In genomic region chr5:134240421-134240962, GRCh38 we compare ENCODE assay signal across 10 cellular contexts. TPM values are rescaled to one million over a fixed set of nuclear protein-coding genes. Genes with fewer than 3 reads are reported as not detected.
A peak's percentile ranks its signal among the peaks of the same experiment; 100 is the strongest.
DNase-seq lines count a peak whose midpoint lies in the region; ATAC-seq and TF ChIP-seq lines count a peak whose summit lies in the region.
"Had no signal": no experiment of that assay in that cellular context is flagged by ENCODE, and none has a peak within 500 bp of the region (broad histone marks: within the 10 kb centered on the region; RNA-seq: fewer than 3 reads in every experiment).

No MANE protein-coding gene starts in this region.

- ATAC-seq in GM21515 (IDR thresholded peaks at IDR 0.05; ENCODE audit: unreplicated experiment) (no peak), HG02970 (IDR thresholded peaks at IDR 0.05; ENCODE audit: low FRiP score, unreplicated experiment) (no peak)

- H3K27ac ChIP-seq in hepatocyte (peak overlapping the region; percentile 51), skeletal muscle tissue (ENCODE audit: low read depth, low read length) (peak overlapping the region; percentile 95)

- H3K4me3 ChIP-seq in astrocyte of the spinal cord (ENCODE audit: low read depth, low read length) (no peak overlapping the region), hepatocyte (no peak overlapping the region), skeletal muscle tissue (ENCODE audit: low read length in 3 of 3) (peak overlapping the region; percentile 25 to 56 (median 33))

- TF ChIP-seq CTCF in astrocyte of the spinal cord (IDR thresholded peaks at IDR 0.05; ENCODE audit: low read depth, low read length), result no peak
- TF ChIP-seq CTCF in hepatocyte (IDR thresholded peaks at IDR 0.05; ENCODE audit: poor library complexity), result no peak

- no peaks in the 10 kb centered on the region for H3K36me3 ChIP-seq in hepatocyte (replicated peaks; ENCODE audit: insufficient read depth, low read depth)
- H3K36me3 ChIP-seq in skeletal muscle tissue (ENCODE audit: control insufficient read depth in 3 of 3, insufficient read depth in 3 of 3, low read length in 3 of 3), result no peaks in the 10 kb centered on the region

- DNase-seq in NCI-H1092 treated with DMSO at 0.1 percent for 48 hours (lab: John Stamatoyannopoulos, UW) (peak; percentile 44), astrocyte of the spinal cord (ENCODE audit: low read depth, low spot score) (peak; percentile 85), hepatocyte (ENCODE audit: low spot score) (peak; percentile 72), NCI-H2029 (lab: John Stamatoyannopoulos, UW) (no peak), SKM-1 (lab: John Stamatoyannopoulos, UW; ENCODE audit: unreplicated experiment) (no peak)
- DNase-seq: activated gamma-delta T cell treated with Interleukin-2 at 50 U/mL for 16 hours; stimulated activated CD4-positive, alpha-beta T cell treated with anti-CD3 and anti-CD28 coated beads, Interleukin-1b, Interleukin-23, amount 100 ng/mL, for 48 hours had no signal

- H3K27me3 ChIP-seq in hepatocyte, result no peaks in the 10 kb centered on the region
- no peaks in the 10 kb centered on the region for H3K27me3 ChIP-seq in skeletal muscle tissue (ENCODE audit: control insufficient read depth in 3 of 3, insufficient read depth in 3 of 3, low read length in 3 of 3)

- H4K20me1 ChIP-seq in hepatocyte (ENCODE audit: insufficient read depth, poor library complexity, severe bottlenecking), result no peaks in the 10 kb centered on the region

- no peaks in the 10 kb centered on the region for H3K79me2 ChIP-seq in hepatocyte

- H2AFZ ChIP-seq in hepatocyte, result peak overlapping the region; percentile 16

- peak overlapping the region; percentile 60 to 74 (median 73) for H3K9ac ChIP-seq in skeletal muscle tissue (ENCODE audit: low read depth in 1 of 3, low read length in 3 of 3)

- H3K4me2 ChIP-seq in hepatocyte, result peak overlapping the region; percentile 65

- in situ Hi-C loops in astrocyte of the spinal cord (cut with HindIII; ENCODE audit: low sequenced_read_pairs), result no loop called here

- no peaks in the 10 kb centered on the region for H3K9me2 ChIP-seq in hepatocyte (replicated peaks; ENCODE audit: insufficient read depth)

- WGBS in hepatocyte (ENCODE audit: low lambda C conversion rate, missing lambda C conversion rate), result 15% methylated on average over 7 of the region's 7 CpGs

- no peaks in the 10 kb centered on the region for H3K9me3 ChIP-seq in hepatocyte (ENCODE audit: low read depth)
- H3K9me3 ChIP-seq in skeletal muscle tissue (ENCODE audit: control insufficient read depth in 3 of 3, low read length in 3 of 3), result no peaks in the 10 kb centered on the region

- peaks cover 20% of the 10 kb centered on the region for H3K4me1 ChIP-seq in hepatocyte (ENCODE audit: insufficient read depth)
- H3K4me1 ChIP-seq in skeletal muscle tissue (ENCODE audit: control insufficient read depth in 3 of 3, insufficient read depth in 3 of 3, low read length in 3 of 3), result peaks cover 31 to 49% (median 48%) of the 10 kb centered on the region in 3 donors

RNA-seq across cellular contexts. Expression of gene PPP2CA, which starts 14.6 kb away (rescaled TPM):
- total RNA-seq in hepatocyte, result 186 and 195 TPM in 2 replicates
- polyA plus RNA-seq in hepatocyte, result 232 and 249 TPM in 2 replicates
- 47.0 TPM for total RNA-seq in skeletal muscle tissue

Comparison
In these comparisons a context has a peak if more than half of its experiments do, and no peak if none do; other contexts are left out.
1. DNase-seq: peak in NCI-H1092 treated with DMSO at 0.1 percent for 48 hours (single experiment), astrocyte of the spinal cord (single experiment) and hepatocyte (single experiment); none in NCI-H2029 (single experiment) and SKM-1 (single experiment).
2. H3K4me3 ChIP-seq: peak in skeletal muscle tissue (3 of 3); none in astrocyte of the spinal cord (single experiment) and hepatocyte (single experiment).